In the genomic region with DNA sequence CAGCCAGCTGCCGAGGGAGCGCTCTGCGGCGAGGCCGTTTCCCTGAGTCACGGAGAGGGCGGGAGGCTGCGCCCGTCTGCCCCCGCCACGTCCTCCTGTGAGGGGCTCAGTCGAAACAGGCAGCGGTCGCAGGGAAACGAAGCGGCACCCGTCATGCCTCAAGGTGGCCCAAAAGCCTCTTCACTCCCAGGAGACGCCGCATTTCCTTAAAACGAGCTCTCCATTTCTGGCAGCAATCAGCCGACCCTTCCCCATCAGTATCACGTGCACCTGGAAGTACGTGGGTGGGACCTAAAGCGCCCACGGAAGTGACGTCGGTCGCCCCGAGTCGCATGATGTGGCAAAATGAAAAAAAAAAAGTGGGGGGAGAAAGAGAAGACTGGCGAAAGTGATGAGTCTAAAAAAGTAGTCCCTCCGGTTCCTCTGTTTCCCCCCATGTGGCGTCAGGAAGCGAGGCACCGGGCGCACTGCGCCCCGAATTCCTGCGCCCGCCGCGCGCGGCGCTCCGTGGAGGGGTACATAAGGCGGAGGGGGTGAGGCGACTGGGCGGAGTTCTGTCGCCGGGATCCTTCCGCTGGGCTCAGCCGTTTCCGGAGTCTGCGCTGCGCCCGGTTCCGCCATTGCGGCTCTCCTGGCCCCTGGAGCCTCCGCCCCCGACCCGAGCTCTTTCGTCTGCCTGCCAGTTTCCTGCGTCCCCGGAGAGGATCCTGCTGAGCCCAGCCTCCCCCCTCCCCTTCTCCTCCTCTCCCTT, we compare ENCODE assay signal across 1 cellular context.
TF ChIP-seq lines count a peak whose summit lies in the region.

TSS of gene CLTC (plus strand) at position 583 of the 751 bp plus-strand sequence. CDS start 237 bp downstream, outside the sequence.

TF ChIP-seq in SK-N-SH, 30 proteins besides CTCF, POLR2A, EP300 and RAD21 (continued from another document):
- TF ChIP-seq ELF1 (IDR thresholded peaks at IDR 0.05) (peak; percentile 93), MAX (IDR thresholded peaks at IDR 0.05; ENCODE audit: low read depth) (peak; percentile 94), IRF3 (IDR thresholded peaks at IDR 0.05; ENCODE audit: low read depth, low read length) (no peak), TCF12 (IDR thresholded peaks at IDR 0.05) (peak; percentile 63), JUND (IDR thresholded peaks at IDR 0.05) (peak; percentile 55; the same call in 1 of the 2 replicates), RXRA (IDR thresholded peaks at IDR 0.05; ENCODE audit: borderline replicate concordance, low read depth) (0 out of 2 replicates have a peak, but pooled peaks have one; percentile 55), MXI1 (IDR thresholded peaks at IDR 0.05; ENCODE audit: low read depth, low read length) (peak; percentile 71; the same call in 1 of the 2 replicates), GATA2 (CRISPR knock-in tag; IDR thresholded peaks at IDR 0.05) (no peak), FOXM1 (IDR thresholded peaks at IDR 0.05; ENCODE audit: low read depth) (peak; percentile 81), SMC3 (IDR thresholded peaks at IDR 0.05; ENCODE audit: low read depth, low read length) (0 out of 2 replicates have a peak, but pooled peaks have one; percentile 3), CHD2 (IDR thresholded peaks at IDR 0.05; ENCODE audit: low read length, partially characterized antibody) (peak; percentile 98), TAF1 (IDR thresholded peaks at IDR 0.05; ENCODE audit: borderline replicate concordance, low read depth, low read length) (peak; percentile 97), GABPA (IDR thresholded peaks at IDR 0.05; ENCODE audit: low read depth) (peak; percentile 87), NRF1 (IDR thresholded peaks at IDR 0.05; ENCODE audit: low read depth, low read length) (peak; percentile 54), SIN3A (IDR thresholded peaks at IDR 0.05; ENCODE audit: borderline replicate concordance, low read depth, low read length) (peak; percentile 97), EZH2phosphoT487 (IDR thresholded peaks at IDR 0.05; ENCODE audit: borderline replicate concordance, low read depth) (no peak)
- TF ChIP-seq, protein P1, sequence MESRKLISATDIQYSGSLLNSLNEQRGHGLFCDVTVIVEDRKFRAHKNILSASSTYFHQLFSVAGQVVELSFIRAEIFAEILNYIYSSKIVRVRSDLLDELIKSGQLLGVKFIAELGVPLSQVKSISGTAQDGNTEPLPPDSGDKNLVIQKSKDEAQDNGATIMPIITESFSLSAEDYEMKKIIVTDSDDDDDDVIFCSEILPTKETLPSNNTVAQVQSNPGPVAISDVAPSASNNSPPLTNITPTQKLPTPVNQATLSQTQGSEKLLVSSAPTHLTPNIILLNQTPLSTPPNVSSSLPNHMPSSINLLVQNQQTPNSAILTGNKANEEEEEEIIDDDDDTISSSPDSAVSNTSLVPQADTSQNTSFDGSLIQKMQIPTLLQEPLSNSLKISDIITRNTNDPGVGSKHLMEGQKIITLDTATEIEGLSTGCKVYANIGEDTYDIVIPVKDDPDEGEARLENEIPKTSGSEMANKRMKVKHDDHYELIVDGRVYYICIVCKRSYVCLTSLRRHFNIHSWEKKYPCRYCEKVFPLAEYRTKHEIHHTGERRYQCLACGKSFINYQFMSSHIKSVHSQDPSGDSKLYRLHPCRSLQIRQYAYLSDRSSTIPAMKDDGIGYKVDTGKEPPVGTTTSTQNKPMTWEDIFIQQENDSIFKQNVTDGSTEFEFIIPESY (IDR thresholded peaks at IDR 0.05; ENCODE audit: borderline replicate concordance, low read depth): peak; percentile 71
TF ChIP-seq in SK-N-SH: peak in this region for 26.
